9 cellular contexts compared by ENCODE assay signal in the genomic region with DNA sequence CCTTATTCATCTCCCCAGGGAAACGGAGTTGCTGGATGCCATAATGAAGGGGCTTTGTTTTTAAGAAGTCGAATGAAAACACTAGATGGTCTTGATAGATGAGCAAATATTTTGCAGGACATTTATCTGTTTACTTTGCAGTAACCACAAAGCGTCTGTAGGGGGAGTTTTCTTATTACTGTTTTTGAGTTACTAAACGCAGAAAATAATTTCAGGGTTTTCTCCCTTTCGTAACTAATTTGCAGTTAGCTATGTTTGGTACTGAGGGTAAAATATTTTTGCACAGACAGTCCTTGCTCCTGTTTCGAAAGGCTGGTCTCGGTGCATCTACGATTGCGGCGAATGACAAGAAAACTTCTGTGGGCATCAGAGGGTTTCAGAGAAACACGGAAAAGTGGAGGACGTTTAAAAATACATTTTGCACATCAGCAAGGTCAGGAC.
DNase-seq lines count a peak whose midpoint lies in the region; ATAC-seq, FAIRE-seq and TF ChIP-seq lines count a peak whose summit lies in the region.
"Had no signal": no experiment of that assay in that cellular context is flagged by ENCODE, and none has a peak within 500 bp of the region (broad histone marks: within the 10 kb centered on the region; RNA-seq: fewer than 3 reads in every experiment).

No MANE protein-coding gene starts in this region.

- no peak overlapping the region for H3K4me3 Mint-ChIP-seq in MCF 10A (ENCODE audit: unreplicated experiment)

- FAIRE-seq in D721Med (lab: Jason Lieb, UNC): no peak

- POLR2A ChIA-PET in MCF 10A (lab: Yijun Ruan, JAX): no interaction called here

- H3K36me3 Mint-ChIP-seq in MCF 10A (ENCODE audit: insufficient read depth, unreplicated experiment): no peaks in the 10 kb centered on the region

- TF ChIP-seq CTCF in D721Med (IDR thresholded peaks at IDR 0.05; ENCODE audit: insufficient read depth, missing control alignments) (peak; percentile 59), KMS-11 (conservative IDR thresholded peaks at IDR 0.05; ENCODE audit: low read depth, low read length) (peak; percentile 69), MCF 10A (IDR thresholded peaks at IDR 0.05; ENCODE audit: unreplicated experiment) (peak; percentile 31), ascending aorta (IDR thresholded peaks at IDR 0.05) (peak in 1 of 3 experiments; percentile 21)

- H3K27ac ChIP-seq in KMS-11: no peak overlapping the region
- no peak overlapping the region for H3K27ac ChIP-seq in ascending aorta

- no peaks in the 10 kb centered on the region for H3K27me3 ChIP-seq in KMS-11 (ENCODE audit: insufficient read depth, low read depth)
- no peaks in the 10 kb centered on the region for H3K27me3 ChIP-seq in ascending aorta

- H3K27me3 Mint-ChIP-seq in MCF 10A (ENCODE audit: insufficient read depth, unreplicated experiment): no peaks in the 10 kb centered on the region

- H3K36me3 ChIP-seq in KMS-11 (ENCODE audit: insufficient read depth): no peaks in the 10 kb centered on the region
- H3K36me3 ChIP-seq in ascending aorta: no peaks in the 10 kb centered on the region

- ATAC-seq in HG02970 (IDR thresholded peaks at IDR 0.05; ENCODE audit: low FRiP score, unreplicated experiment): no peak
- no peak for ATAC-seq in HG03280 (IDR thresholded peaks at IDR 0.05; ENCODE audit: unreplicated experiment)

- no peaks in the 10 kb centered on the region for H3K9me3 Mint-ChIP-seq in MCF 10A (ENCODE audit: unreplicated experiment)

- H3K4me3 ChIP-seq in KMS-11 (IDR thresholded peaks at IDR 0.05; ENCODE audit: insufficient read depth, low read depth, low read length) (no peak overlapping the region), ascending aorta (no peak overlapping the region)

- peaks cover 28% of the 10 kb centered on the region for H3K4me1 Mint-ChIP-seq in MCF 10A (ENCODE audit: insufficient read depth, unreplicated experiment)

- no peak overlapping the region for H3K9ac ChIP-seq in KMS-11

- H4K20me1 ChIP-seq in KMS-11 (ENCODE audit: insufficient read depth): no peaks in the 10 kb centered on the region

- no peak overlapping the region for H2AFZ ChIP-seq in KMS-11 (ENCODE audit: low read depth)

- H3K4me1 ChIP-seq in KMS-11 (ENCODE audit: low read depth, poor library complexity, severe bottlenecking) (no peaks in the 10 kb centered on the region), ascending aorta (no peaks in the 10 kb centered on the region)

- H3K4me2 ChIP-seq in KMS-11: no peak overlapping the region

- intact Hi-C loops in MCF 10A (cut with micrococcal nuclease): loop anchor here (1.0 kb wide), 1 partner anchor 28 kb away; no protein-coding TSS in a partner anchor
- intact Hi-C loops in ascending aorta (cut with DNase I): no loop called here
- intact Hi-C loops in posterior vena cava (cut with DNase I): no loop called here

- no peaks in the 10 kb centered on the region for H3K79me2 ChIP-seq in KMS-11 (ENCODE audit: insufficient read depth, low read depth)

- DNase-seq in D721Med (ENCODE audit: insufficient read length, low spot score) (no peak), MCF 10A (ENCODE audit: unreplicated experiment) (peak; percentile 49), myocyte (ENCODE audit: low read depth) (peak; percentile 1), ascending aorta (ENCODE audit: low spot score in 2 of 2) (no peak), posterior vena cava (ENCODE audit: low spot score) (no peak)
- DNase-seq: NCI-H226 had no signal

- H3K9me3 ChIP-seq in ascending aorta: no peaks in the 10 kb centered on the region

- no TSS peak for BruUV-seq in MCF 10A (replicated peaks; lab: Mats Ljungman, UMichigan)

- CTCF ChIA-PET in MCF 10A (lab: Yijun Ruan, JAX): interaction anchor here (0.6 to 3.1 kb wide), 9 partner anchors 10 to 1469 kb away, joined by 3 to 16 read pairs (median 4); no protein-coding TSS in a partner anchor

- H3K27ac Mint-ChIP-seq in MCF 10A (ENCODE audit: low read depth, unreplicated experiment): no peak overlapping the region

Comparison
In these comparisons a context has a peak if more than half of its experiments do, and no peak if none do; other contexts are left out.
1. DNase-seq: peak in MCF 10A (single experiment) and myocyte (single experiment); none in D721Med (single experiment), ascending aorta (0 of 2) and posterior vena cava (single experiment).